ENCODE assay signal across 1 cellular context in the genomic region with DNA sequence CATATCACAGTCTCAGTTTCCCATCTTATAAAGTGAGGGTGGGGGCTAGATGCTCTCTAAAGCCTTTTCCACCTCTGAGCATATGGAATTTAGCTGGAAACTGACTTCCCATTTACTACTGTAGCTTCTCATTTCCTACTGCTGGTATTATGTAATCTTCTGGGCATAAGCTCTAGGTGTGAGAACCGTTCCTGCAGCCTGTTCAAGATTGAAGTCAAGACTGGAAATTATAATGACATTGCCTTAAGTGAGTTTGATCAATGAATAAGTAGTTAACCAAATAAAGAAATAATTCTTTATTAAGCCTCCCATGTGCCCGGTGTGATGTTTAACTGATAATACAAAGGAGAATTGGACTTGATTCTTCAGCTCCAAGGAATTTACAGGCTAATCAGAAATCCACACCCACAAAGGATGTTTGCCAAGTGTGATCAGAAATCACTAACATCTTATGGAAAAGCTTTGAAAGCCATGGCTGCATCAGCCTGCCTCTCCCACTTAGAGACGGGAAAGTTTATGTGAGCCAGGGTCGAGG.
TF ChIP-seq lines count a peak whose summit lies in the region.

No MANE protein-coding gene starts in this region.

TF ChIP-seq in K562, 482 proteins besides CTCF, POLR2A, EP300 and RAD21 (continued from another document):
- TF ChIP-seq ZNF263 (CRISPR knock-in tag; IDR thresholded peaks at IDR 0.05; ENCODE audit: borderline replicate concordance) (no peak), ZNF561 (CRISPR knock-in tag; conservative IDR thresholded peaks at IDR 0.05) (no peak), SNRNP70 (optimal IDR thresholded peaks at IDR 0.05; ENCODE audit: low read depth, low read length) (no peak), ARNT (IDR thresholded peaks at IDR 0.05) (no peak), CREB1 (IDR thresholded peaks at IDR 0.05) (no peak), CREB1 (CRISPR knock-in tag; IDR thresholded peaks at IDR 0.05) (no peak), SREBF1 (IDR thresholded peaks at IDR 0.05; ENCODE audit: borderline replicate concordance, low read depth, low read length) (no peak), ARHGAP35 (IDR thresholded peaks at IDR 0.05; ENCODE audit: partially characterized antibody) (no peak), ZNF699 (CRISPR knock-in tag; IDR thresholded peaks at IDR 0.05; ENCODE audit: insufficient replicate concordance) (no peak), ZNF785 (CRISPR knock-in tag; IDR thresholded peaks at IDR 0.05) (no peak), ETV1 (tag; conservative IDR thresholded peaks at IDR 0.05; ENCODE audit: low read depth) (no peak), MED1 (CRISPR knock-in tag; IDR thresholded peaks at IDR 0.05; ENCODE audit: borderline replicate concordance) (no peak)
- TF ChIP-seq, protein P1, sequence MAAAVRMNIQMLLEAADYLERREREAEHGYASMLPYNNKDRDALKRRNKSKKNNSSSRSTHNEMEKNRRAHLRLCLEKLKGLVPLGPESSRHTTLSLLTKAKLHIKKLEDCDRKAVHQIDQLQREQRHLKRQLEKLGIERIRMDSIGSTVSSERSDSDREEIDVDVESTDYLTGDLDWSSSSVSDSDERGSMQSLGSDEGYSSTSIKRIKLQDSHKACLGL (CRISPR knock-in tag; IDR thresholded peaks at IDR 0.05; ENCODE audit: borderline replicate concordance, poor library complexity, severe bottlenecking), result no peak
